ENCODE assay signal across 2 cellular contexts in the genomic region with DNA sequence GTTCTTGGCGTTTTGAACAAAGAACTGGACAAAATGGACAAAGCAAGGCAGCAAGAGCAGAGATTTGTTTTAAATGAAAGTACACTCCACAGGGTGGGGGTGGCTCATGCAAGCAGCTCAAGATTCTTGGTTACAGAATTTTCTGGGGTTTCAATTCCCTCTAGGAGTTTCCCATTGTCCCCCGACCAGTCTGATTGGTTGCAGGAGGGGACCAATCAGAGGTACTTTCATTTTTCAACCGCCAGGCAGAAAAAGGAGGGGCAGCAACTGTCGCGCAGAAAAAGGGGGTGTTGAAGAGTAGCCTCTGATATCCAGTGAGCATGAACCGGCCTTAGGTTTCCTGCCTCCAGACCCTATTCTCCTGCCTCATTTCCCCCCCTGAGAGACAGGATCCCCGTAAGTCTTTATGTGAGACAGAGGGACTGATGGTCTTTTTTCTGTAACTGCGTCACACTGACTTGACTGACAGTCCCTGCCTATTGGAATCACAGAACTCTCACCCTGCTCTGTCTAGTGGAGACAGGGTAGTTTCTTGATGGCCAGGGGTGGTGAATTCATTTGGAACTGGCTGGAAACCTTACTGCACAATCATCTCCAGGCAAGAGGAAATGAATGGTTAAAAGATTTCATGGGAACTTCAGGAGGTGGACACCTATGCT.
TF ChIP-seq lines count a peak whose summit lies in the region.

No MANE protein-coding gene starts in this region.

TF ChIP-seq in liver, 16 proteins besides CTCF, POLR2A, EP300 and RAD21 (continued from another document):
- TF ChIP-seq, protein P1, sequence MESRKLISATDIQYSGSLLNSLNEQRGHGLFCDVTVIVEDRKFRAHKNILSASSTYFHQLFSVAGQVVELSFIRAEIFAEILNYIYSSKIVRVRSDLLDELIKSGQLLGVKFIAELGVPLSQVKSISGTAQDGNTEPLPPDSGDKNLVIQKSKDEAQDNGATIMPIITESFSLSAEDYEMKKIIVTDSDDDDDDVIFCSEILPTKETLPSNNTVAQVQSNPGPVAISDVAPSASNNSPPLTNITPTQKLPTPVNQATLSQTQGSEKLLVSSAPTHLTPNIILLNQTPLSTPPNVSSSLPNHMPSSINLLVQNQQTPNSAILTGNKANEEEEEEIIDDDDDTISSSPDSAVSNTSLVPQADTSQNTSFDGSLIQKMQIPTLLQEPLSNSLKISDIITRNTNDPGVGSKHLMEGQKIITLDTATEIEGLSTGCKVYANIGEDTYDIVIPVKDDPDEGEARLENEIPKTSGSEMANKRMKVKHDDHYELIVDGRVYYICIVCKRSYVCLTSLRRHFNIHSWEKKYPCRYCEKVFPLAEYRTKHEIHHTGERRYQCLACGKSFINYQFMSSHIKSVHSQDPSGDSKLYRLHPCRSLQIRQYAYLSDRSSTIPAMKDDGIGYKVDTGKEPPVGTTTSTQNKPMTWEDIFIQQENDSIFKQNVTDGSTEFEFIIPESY (IDR thresholded peaks at IDR 0.05): no peak
- TF ChIP-seq, protein P2, sequence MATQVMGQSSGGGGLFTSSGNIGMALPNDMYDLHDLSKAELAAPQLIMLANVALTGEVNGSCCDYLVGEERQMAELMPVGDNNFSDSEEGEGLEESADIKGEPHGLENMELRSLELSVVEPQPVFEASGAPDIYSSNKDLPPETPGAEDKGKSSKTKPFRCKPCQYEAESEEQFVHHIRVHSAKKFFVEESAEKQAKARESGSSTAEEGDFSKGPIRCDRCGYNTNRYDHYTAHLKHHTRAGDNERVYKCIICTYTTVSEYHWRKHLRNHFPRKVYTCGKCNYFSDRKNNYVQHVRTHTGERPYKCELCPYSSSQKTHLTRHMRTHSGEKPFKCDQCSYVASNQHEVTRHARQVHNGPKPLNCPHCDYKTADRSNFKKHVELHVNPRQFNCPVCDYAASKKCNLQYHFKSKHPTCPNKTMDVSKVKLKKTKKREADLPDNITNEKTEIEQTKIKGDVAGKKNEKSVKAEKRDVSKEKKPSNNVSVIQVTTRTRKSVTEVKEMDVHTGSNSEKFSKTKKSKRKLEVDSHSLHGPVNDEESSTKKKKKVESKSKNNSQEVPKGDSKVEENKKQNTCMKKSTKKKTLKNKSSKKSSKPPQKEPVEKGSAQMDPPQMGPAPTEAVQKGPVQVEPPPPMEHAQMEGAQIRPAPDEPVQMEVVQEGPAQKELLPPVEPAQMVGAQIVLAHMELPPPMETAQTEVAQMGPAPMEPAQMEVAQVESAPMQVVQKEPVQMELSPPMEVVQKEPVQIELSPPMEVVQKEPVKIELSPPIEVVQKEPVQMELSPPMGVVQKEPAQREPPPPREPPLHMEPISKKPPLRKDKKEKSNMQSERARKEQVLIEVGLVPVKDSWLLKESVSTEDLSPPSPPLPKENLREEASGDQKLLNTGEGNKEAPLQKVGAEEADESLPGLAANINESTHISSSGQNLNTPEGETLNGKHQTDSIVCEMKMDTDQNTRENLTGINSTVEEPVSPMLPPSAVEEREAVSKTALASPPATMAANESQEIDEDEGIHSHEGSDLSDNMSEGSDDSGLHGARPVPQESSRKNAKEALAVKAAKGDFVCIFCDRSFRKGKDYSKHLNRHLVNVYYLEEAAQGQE (IDR thresholded peaks at IDR 0.05): no peak
- TF ChIP-seq, protein P3, sequence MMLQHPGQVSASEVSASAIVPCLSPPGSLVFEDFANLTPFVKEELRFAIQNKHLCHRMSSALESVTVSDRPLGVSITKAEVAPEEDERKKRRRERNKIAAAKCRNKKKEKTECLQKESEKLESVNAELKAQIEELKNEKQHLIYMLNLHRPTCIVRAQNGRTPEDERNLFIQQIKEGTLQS (IDR thresholded peaks at IDR 0.05): no peak
- no peak for TF ChIP-seq HNF4A (conservative IDR thresholded peaks at IDR 0.05)
- TF ChIP-seq JUND (IDR thresholded peaks at IDR 0.05): no peak
- TF ChIP-seq NR2F2 (IDR thresholded peaks at IDR 0.05): no peak
- TF ChIP-seq HNF4G (IDR thresholded peaks at IDR 0.05): no peak
- no peak for TF ChIP-seq YY1 (IDR thresholded peaks at IDR 0.05)
- TF ChIP-seq FOXA2 (IDR thresholded peaks at IDR 0.05): no peak

TF ChIP-seq in HepG2, 621 proteins besides CTCF, POLR2A, EP300 and RAD21 (continued from another document):
- TF ChIP-seq, protein P4, sequence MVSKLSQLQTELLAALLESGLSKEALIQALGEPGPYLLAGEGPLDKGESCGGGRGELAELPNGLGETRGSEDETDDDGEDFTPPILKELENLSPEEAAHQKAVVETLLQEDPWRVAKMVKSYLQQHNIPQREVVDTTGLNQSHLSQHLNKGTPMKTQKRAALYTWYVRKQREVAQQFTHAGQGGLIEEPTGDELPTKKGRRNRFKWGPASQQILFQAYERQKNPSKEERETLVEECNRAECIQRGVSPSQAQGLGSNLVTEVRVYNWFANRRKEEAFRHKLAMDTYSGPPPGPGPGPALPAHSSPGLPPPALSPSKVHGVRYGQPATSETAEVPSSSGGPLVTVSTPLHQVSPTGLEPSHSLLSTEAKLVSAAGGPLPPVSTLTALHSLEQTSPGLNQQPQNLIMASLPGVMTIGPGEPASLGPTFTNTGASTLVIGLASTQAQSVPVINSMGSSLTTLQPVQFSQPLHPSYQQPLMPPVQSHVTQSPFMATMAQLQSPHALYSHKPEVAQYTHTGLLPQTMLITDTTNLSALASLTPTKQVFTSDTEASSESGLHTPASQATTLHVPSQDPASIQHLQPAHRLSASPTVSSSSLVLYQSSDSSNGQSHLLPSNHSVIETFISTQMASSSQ (IDR thresholded peaks at IDR 0.05; ENCODE audit: low read depth): no peak
- TF ChIP-seq, protein P4 (CRISPR knock-in tag; IDR thresholded peaks at IDR 0.05; ENCODE audit: borderline replicate concordance): no peak
- TF ChIP-seq, protein P5, sequence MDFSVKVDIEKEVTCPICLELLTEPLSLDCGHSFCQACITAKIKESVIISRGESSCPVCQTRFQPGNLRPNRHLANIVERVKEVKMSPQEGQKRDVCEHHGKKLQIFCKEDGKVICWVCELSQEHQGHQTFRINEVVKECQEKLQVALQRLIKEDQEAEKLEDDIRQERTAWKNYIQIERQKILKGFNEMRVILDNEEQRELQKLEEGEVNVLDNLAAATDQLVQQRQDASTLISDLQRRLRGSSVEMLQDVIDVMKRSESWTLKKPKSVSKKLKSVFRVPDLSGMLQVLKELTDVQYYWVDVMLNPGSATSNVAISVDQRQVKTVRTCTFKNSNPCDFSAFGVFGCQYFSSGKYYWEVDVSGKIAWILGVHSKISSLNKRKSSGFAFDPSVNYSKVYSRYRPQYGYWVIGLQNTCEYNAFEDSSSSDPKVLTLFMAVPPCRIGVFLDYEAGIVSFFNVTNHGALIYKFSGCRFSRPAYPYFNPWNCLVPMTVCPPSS (IDR thresholded peaks at IDR 0.05): no peak
- TF ChIP-seq, protein P6, sequence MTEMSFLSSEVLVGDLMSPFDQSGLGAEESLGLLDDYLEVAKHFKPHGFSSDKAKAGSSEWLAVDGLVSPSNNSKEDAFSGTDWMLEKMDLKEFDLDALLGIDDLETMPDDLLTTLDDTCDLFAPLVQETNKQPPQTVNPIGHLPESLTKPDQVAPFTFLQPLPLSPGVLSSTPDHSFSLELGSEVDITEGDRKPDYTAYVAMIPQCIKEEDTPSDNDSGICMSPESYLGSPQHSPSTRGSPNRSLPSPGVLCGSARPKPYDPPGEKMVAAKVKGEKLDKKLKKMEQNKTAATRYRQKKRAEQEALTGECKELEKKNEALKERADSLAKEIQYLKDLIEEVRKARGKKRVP (CRISPR knock-in tag; IDR thresholded peaks at IDR 0.05): no peak
- no peak for TF ChIP-seq FOXC1 (CRISPR knock-in tag; IDR thresholded peaks at IDR 0.05; ENCODE audit: borderline replicate concordance)
